ENCODE assay signal across 9 cellular contexts in genomic region chr6:113306552-113307145, GRCh38.
DNase-seq lines count a peak whose midpoint lies in the region; ATAC-seq, FAIRE-seq and TF ChIP-seq lines count a peak whose summit lies in the region.
"Had no signal": no experiment of that assay in that cellular context is flagged by ENCODE, and none has a peak within 500 bp of the region (broad histone marks: within the 10 kb centered on the region; RNA-seq: fewer than 3 reads in every experiment).

No MANE protein-coding gene starts in this region.

- H3K4me1 ChIP-seq in HepG2 (ENCODE audit: insufficient read depth, low read length) (peaks cover 9% of the 10 kb centered on the region; the same call in 1 of the 2 replicates), stomach (no peaks in the 10 kb centered on the region)

- H3K27ac ChIP-seq in RWPE1 (no peak overlapping the region), brain microvascular endothelial cell (no peak overlapping the region), HepG2 (ENCODE audit: extremely low read length, insufficient read depth, low read length) (no peak overlapping the region), stomach (no peak overlapping the region)
- H3K27ac ChIP-seq: skin epidermis had no signal

- H3K27me3 ChIP-seq in brain microvascular endothelial cell (replicated peaks) (no peaks in the 10 kb centered on the region), HepG2 (ENCODE audit: control insufficient read depth in 1 of 2, insufficient read depth in 2 of 2, low read length in 2 of 2) (no peaks in the 10 kb centered on the region), stomach (no peaks in the 10 kb centered on the region)

- H3K4me3 ChIP-seq in brain microvascular endothelial cell (ENCODE audit: low read depth, low read length): no peak overlapping the region
- H3K4me3 ChIP-seq in HepG2 (replicated peaks in 1 of 3; ENCODE audit: insufficient read depth in 1 of 3, low read depth in 2 of 3, low read length in 3 of 3): no peak overlapping the region; a peak in 1 of 6 replicates
- no peak overlapping the region for H3K4me3 ChIP-seq in stomach
- H3K4me3 ChIP-seq: skin epidermis had no signal

- no peaks in the 10 kb centered on the region for H3K79me2 ChIP-seq in HepG2 (ENCODE audit: insufficient read depth, low read length)

- 22% methylated on average over 4 of the region's 5 CpGs for WGBS in HepG2 (ENCODE audit: low lambda C conversion rate)
- WGBS in stomach, 5 donors: 44 to 60% (median 52%) methylated on average over 5 of the region's 5 CpGs

- TF ChIP-seq EP300 in HepG2 (IDR thresholded peaks at IDR 0.05; ENCODE audit: low read depth in 2 of 2, low read length in 2 of 2): no peak
- TF ChIP-seq EP300 in HepG2 (CRISPR knock-in tag; IDR thresholded peaks at IDR 0.05; ENCODE audit: borderline replicate concordance): no peak
- TF ChIP-seq EP300 in stomach (IDR thresholded peaks at IDR 0.05): no peak

- CTCF ChIA-PET in RWPE1 (lab: Yijun Ruan, JAX) (interaction anchor here (0.6 to 1.5 kb wide), 8 partner anchors 9 to 916 kb away, joined by 3 to 6 read pairs (median 4); no protein-coding TSS in a partner anchor), HepG2 (lab: Yijun Ruan, JAX; ENCODE audit: low intra/inter-chr PET ratio, low total read pairs) (interaction anchor here (0.6 to 1.3 kb wide), 2 partner anchors 573 to 603 kb away, joined by 3 to 14 read pairs; no protein-coding TSS in a partner anchor)

- TF ChIP-seq CTCF in D721Med (IDR thresholded peaks at IDR 0.05; ENCODE audit: insufficient read depth, missing control alignments) (peak; percentile 65), RWPE1 (conservative IDR thresholded peaks at IDR 0.05; ENCODE audit: low read depth) (peak; percentile 16; the same call in 1 of the 2 replicates), brain microvascular endothelial cell (IDR thresholded peaks at IDR 0.05; ENCODE audit: low read depth, low read length, missing control alignments) (peak; percentile 73), HepG2 (CRISPR knock-in tag; IDR thresholded peaks at IDR 0.05) (peak; percentile 87), stomach (IDR thresholded peaks at IDR 0.05) (peak in 5 of 7 experiments; percentile 62 to 77 (median 70))

- FAIRE-seq in D721Med (lab: Jason Lieb, UNC) (peak; percentile 72), GM19239 (lab: Jason Lieb, UNC) (peak; percentile 97), HepG2 (lab: Jason Lieb, UNC) (peak; percentile 82)

- H3K4me2 ChIP-seq in HepG2 (ENCODE audit: low read depth, low read length): peak overlapping the region; percentile 45

- intact Hi-C loops in HepG2 (cut with micrococcal nuclease; ENCODE audit: unreplicated experiment): loop anchor here (1.0 to 5.0 kb wide), 7 partner anchors 46 to 573 kb away; no protein-coding TSS in a partner anchor
- intact Hi-C loops in stomach (cut with DNase I; ENCODE audit: low total_unique reads): no loop called here

- ATAC-seq in HG03108 (IDR thresholded peaks at IDR 0.05; ENCODE audit: unreplicated experiment): peak; percentile 93
- ATAC-seq in HepG2: peak; percentile 98

- POLR2A ChIA-PET in RWPE1 (lab: Yijun Ruan, JAX; ENCODE audit: low non-redundant PET) (no interaction called here), HepG2 (lab: Yijun Ruan, JAX) (interaction anchor here (1.0 to 1.6 kb wide), 5 partner anchors 46 to 566 kb away, joined by 4 to 12 read pairs (median 4); no protein-coding TSS in a partner anchor)

- BruUV-seq in HepG2 (replicated peaks; lab: Mats Ljungman, UMichigan): no TSS peak

- no peak for DNase-seq in D721Med (ENCODE audit: insufficient read length, low spot score)
- peak; percentile 24 for DNase-seq in GM19239 (ENCODE audit: insufficient read length, low spot score)
- DNase-seq in RWPE1 (ENCODE audit: low spot score): peak; percentile 23
- peak; percentile 9 for DNase-seq in brain microvascular endothelial cell
- DNase-seq in HepG2 (ENCODE audit: low spot score): peak; percentile 62
- DNase-seq in stomach: peak; percentile 87
- DNase-seq in ureter (ENCODE audit: low spot score): no peak

- H3K9ac ChIP-seq in HepG2 (ENCODE audit: insufficient read depth, low read depth, low read length): no peak overlapping the region

- no peak for TF ChIP-seq POLR2A in HepG2 (IDR thresholded peaks at IDR 0.05; ENCODE audit: insufficient read depth in 1 of 2, low read depth in 2 of 2, low read length in 2 of 2)
- TF ChIP-seq POLR2A in stomach (IDR thresholded peaks at IDR 0.05): no peak

- peak; percentile 81 for TF ChIP-seq RAD21 in HepG2 (CRISPR knock-in tag; IDR thresholded peaks at IDR 0.05)

- H3K36me3 ChIP-seq in brain microvascular endothelial cell (replicated peaks) (no peaks in the 10 kb centered on the region), HepG2 (replicated peaks in 1 of 2; ENCODE audit: control insufficient read depth in 1 of 2, insufficient read depth in 2 of 2, low read length in 2 of 2) (no peaks in the 10 kb centered on the region), stomach (no peaks in the 10 kb centered on the region)

- H4K20me1 ChIP-seq in HepG2 (ENCODE audit: insufficient read depth, low read length): no peaks in the 10 kb centered on the region

- H3K9me3 ChIP-seq in HepG2 (ENCODE audit: low read length) (no peaks in the 10 kb centered on the region), stomach (no peaks in the 10 kb centered on the region)

- H2AFZ ChIP-seq in HepG2 (ENCODE audit: low read length): no peak overlapping the region

- in situ Hi-C loops in brain microvascular endothelial cell (cut with HindIII; ENCODE audit: low pct_ligation_motif_present, low sequenced_read_pairs) (no loop called here), HepG2 (cut with HindIII; ENCODE audit: extremely low pct_ligation_motif_present, low pct_unique_long_range_greater_than_20kb) (loop anchor here (5.0 kb wide), 1 partner anchor 551 kb away; the partner anchor contains the start of gene MARCKS)

TF ChIP-seq in HepG2, 621 proteins besides CTCF, POLR2A, EP300 and RAD21 (continues in another document):
- TF ChIP-seq ZNF281 (CRISPR knock-in tag; IDR thresholded peaks at IDR 0.05; ENCODE audit: borderline replicate concordance) (no peak), PRPF4 (IDR thresholded peaks at IDR 0.05; ENCODE audit: low read depth, low read length, poor library complexity, severe bottlenecking) (no peak), RARA (CRISPR knock-in tag; IDR thresholded peaks at IDR 0.05) (0 out of 2 replicates have a peak, but pooled peaks have one; percentile 14), ZNF629 (CRISPR knock-in tag; conservative IDR thresholded peaks at IDR 0.05) (no peak), MED1 (CRISPR knock-in tag; IDR thresholded peaks at IDR 0.05) (peak; percentile 26; the same call in 1 of the 2 replicates), STAT6 (CRISPR knock-in tag; IDR thresholded peaks at IDR 0.05; ENCODE audit: borderline replicate concordance) (no peak), SP5 (CRISPR knock-in tag; IDR thresholded peaks at IDR 0.05; ENCODE audit: borderline replicate concordance, low read depth) (no peak), ATF2 (CRISPR knock-in tag; IDR thresholded peaks at IDR 0.05) (0 out of 2 replicates have a peak, but pooled peaks have one; percentile 7)

Comparison
In these comparisons a context has a peak if more than half of its experiments do, and no peak if none do; other contexts are left out.
1. DNase-seq: peak in GM19239 (single experiment), RWPE1 (single experiment), brain microvascular endothelial cell (single experiment), HepG2 (single experiment) and stomach (single experiment); none in D721Med (single experiment) and ureter (single experiment).
2. CTCF ChIP-seq: peak in every context shown above with its lines; median percentile 87 in HepG2; 73 in brain microvascular endothelial cell; 70 in stomach; 65 in D721Med; 16 in RWPE1.